In genomic region chr3:10193692-10194327, GRCh38 we compare ENCODE assay signal across 9 cellular contexts. TPM values are rescaled to one million over a fixed set of nuclear protein-coding genes. Genes with fewer than 3 reads are reported as not detected.
DNase-seq lines count a peak whose midpoint lies in the region; ATAC-seq and TF ChIP-seq lines count a peak whose summit lies in the region.
"Had no signal": no experiment of that assay in that cellular context is flagged by ENCODE, and none has a peak within 500 bp of the region (broad histone marks: within the 10 kb centered on the region; RNA-seq: fewer than 3 reads in every experiment).

No MANE protein-coding gene starts in this region.

- TF ChIP-seq POLR2A in transverse colon (IDR thresholded peaks at IDR 0.05): no peak

- H3K4me3 ChIP-seq in brain microvascular endothelial cell (ENCODE audit: low read depth, low read length): no peak overlapping the region
- no peak overlapping the region for H3K4me3 ChIP-seq in muscle layer of colon (ENCODE audit: low read depth in 1 of 2, low read length in 2 of 2)
- H3K4me3 ChIP-seq in transverse colon: no peak overlapping the region

- no peak for ATAC-seq in activated T-cell treated with anti-CD3 and anti-CD28 coated beads, Interleukin-2, amount 50 U/mL, for 4 hours
- no peak for ATAC-seq in GM18861 (IDR thresholded peaks at IDR 0.05; ENCODE audit: unreplicated experiment)

- no peak overlapping the region for H3K9ac ChIP-seq in muscle layer of colon (ENCODE audit: low read length)

- WGBS in transverse colon (ENCODE audit: low coverage in 1 of 2), 2 donors: 79 to 80% methylated on average over 1 to 14 of the region's 14 CpGs

- DNase-seq in activated T-cell treated with anti-CD3 and anti-CD28 coated beads, Interleukin-2, amount 50 U/mL, for 4 hours: no peak
- no peak for DNase-seq in activated T-cell treated with anti-CD3 and anti-CD28 coated beads for 4 hours
- DNase-seq in brain microvascular endothelial cell: no peak
- DNase-seq in transverse colon: no peak
- no peak for DNase-seq in GM19238 (ENCODE audit: insufficient read length, low spot score)
- DNase-seq in NCI-H2171 treated with DMSO at 0.1 percent for 48 hours (lab: John Stamatoyannopoulos, UW): no peak
- DNase-seq: NCI-H524 treated with DMSO at 0.1 percent for 48 hours had no signal

- H3K36me3 ChIP-seq in brain microvascular endothelial cell (replicated peaks) (no peaks in the 10 kb centered on the region), muscle layer of colon (ENCODE audit: insufficient read depth, low read length) (no peaks in the 10 kb centered on the region), transverse colon (no peaks in the 10 kb centered on the region)

- H3K4me1 ChIP-seq in muscle layer of colon (ENCODE audit: insufficient read depth, low read length): peaks cover 69% of the 10 kb centered on the region
- H3K4me1 ChIP-seq in transverse colon: peaks cover 60 to 77% (median 60%) of the 10 kb centered on the region in 4 donors

- TF ChIP-seq EP300 in transverse colon (IDR thresholded peaks at IDR 0.05; ENCODE audit: low read depth): no peak

- H3K4me1 Mint-ChIP-seq in activated T-cell treated with anti-CD3 and anti-CD28 coated beads, Interleukin-2, amount 50 U/mL, for 4 hours (ENCODE audit: low read depth): peaks cover 88% of the 10 kb centered on the region

- intact Hi-C loops in transverse colon (cut with DNase I; ENCODE audit: low total_unique reads): no loop called here

- H3K9me3 Mint-ChIP-seq in activated T-cell treated with anti-CD3 and anti-CD28 coated beads, Interleukin-2, amount 50 U/mL, for 4 hours: no peaks in the 10 kb centered on the region

- no peaks in the 10 kb centered on the region for H3K36me3 Mint-ChIP-seq in activated T-cell treated with anti-CD3 and anti-CD28 coated beads, Interleukin-2, amount 50 U/mL, for 4 hours (ENCODE audit: insufficient read depth)

- in situ Hi-C loops in brain microvascular endothelial cell (cut with HindIII; ENCODE audit: low pct_ligation_motif_present, low sequenced_read_pairs) (no loop called here), transverse colon (cut with MboI; ENCODE audit: low pct_ligation_motif_present in 1 of 4, low pct_unique_long_range_greater_than_20kb in 1 of 4, low sequenced_read_pairs in 3 of 4) (no loop called here)

- H3K27me3 ChIP-seq in brain microvascular endothelial cell (replicated peaks) (no peaks in the 10 kb centered on the region), muscle layer of colon (ENCODE audit: control insufficient read depth in 1 of 2, insufficient read depth in 2 of 2, low read length in 2 of 2) (no peaks in the 10 kb centered on the region), transverse colon (no peaks in the 10 kb centered on the region)

- H3K27me3 Mint-ChIP-seq in activated T-cell treated with anti-CD3 and anti-CD28 coated beads, Interleukin-2, amount 50 U/mL, for 4 hours (ENCODE audit: low read depth): no peaks in the 10 kb centered on the region

- peak overlapping the region; percentile 98 for H3K27ac ChIP-seq in brain microvascular endothelial cell
- peak overlapping the region; percentile 66 for H3K27ac ChIP-seq in muscle layer of colon (ENCODE audit: low read depth, low read length)
- H3K27ac ChIP-seq in transverse colon: peak overlapping the region; percentile 80 to 89 (median 85)

- peak overlapping the region; percentile 56 for H3K4me3 Mint-ChIP-seq in activated T-cell treated with anti-CD3 and anti-CD28 coated beads, Interleukin-2, amount 50 U/mL, for 4 hours

- no peaks in the 10 kb centered on the region for H3K9me3 ChIP-seq in muscle layer of colon (ENCODE audit: low read length)
- no peaks in the 10 kb centered on the region for H3K9me3 ChIP-seq in transverse colon

- no peak for TF ChIP-seq CTCF in brain microvascular endothelial cell (IDR thresholded peaks at IDR 0.05; ENCODE audit: low read depth, low read length, missing control alignments)
- no peak for TF ChIP-seq CTCF in transverse colon (IDR thresholded peaks at IDR 0.05)

RNA-seq across cellular contexts. Expression of gene IRAK2, which starts 29.1 kb away (rescaled TPM):
- 1 to 10 TPM; 2.1 to 3.8 (median 3.0) TPM for total RNA-seq in activated T-cell treated with anti-CD3 and anti-CD28 coated beads, Interleukin-2, amount 50 U/mL, for 4 hours
- 1 to 10 TPM in 3 of 4 donors, under 1 TPM in 1; 0.20 to 4.9 (median 3.4) TPM for total RNA-seq in transverse colon

RNA-seq across cellular contexts. Expression of gene VHL, which starts 52.2 kb away (rescaled TPM):
- total RNA-seq in activated T-cell treated with anti-CD3 and anti-CD28 coated beads, Interleukin-2, amount 50 U/mL, for 4 hours: 10 to 100 TPM; 29.6 to 32.7 (median 30.4) TPM
- total RNA-seq in transverse colon: 10 to 100 TPM; 23.9 to 48.4 (median 34.6) TPM

RNA-seq across cellular contexts. Expression of gene TATDN2, which starts 54.4 kb away (rescaled TPM):
- total RNA-seq in activated T-cell treated with anti-CD3 and anti-CD28 coated beads, Interleukin-2, amount 50 U/mL, for 4 hours: 10 to 100 TPM; 66.5 to 70.2 (median 66.5) TPM
- 10 to 100 TPM; 22.7 to 59.7 (median 28.2) TPM for total RNA-seq in transverse colon
